In the genomic region with DNA sequence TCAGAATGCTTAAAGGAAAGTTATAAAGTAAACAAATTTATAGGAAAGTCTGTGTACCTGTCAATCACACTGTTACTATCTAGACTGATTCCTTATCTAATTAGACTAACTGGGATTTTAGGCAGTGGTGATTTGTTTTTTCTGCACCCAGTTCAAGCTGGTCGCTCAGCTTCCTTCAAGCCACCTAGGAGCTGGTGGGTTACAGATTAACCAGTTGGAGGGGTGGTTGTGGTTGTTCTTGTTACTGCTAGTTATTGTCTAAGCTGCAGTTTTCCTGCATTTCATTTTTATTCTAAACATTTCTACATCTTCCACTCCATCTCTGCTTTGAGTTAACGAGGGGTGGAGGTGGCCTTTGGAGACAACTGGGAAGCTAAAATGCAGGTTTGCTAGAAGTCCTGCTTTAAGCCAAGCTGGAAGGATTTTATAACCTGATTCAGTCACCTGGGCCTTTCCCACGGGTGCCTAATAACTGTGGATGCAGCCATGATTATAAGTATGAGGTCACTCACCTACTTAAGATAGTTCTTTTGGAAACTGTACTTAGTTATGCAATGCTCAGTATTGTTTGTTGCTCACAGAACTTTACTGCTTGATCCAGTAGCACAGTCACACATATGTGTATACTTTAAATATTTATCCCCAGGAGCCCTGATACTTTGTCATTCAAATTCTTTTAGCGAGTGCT, we compare ENCODE assay signal across 22 cellular contexts.
DNase-seq lines count a peak whose midpoint lies in the region; ATAC-seq, FAIRE-seq and TF ChIP-seq lines count a peak whose summit lies in the region.
"Had no signal": no experiment of that assay in that cellular context is flagged by ENCODE, and none has a peak within 500 bp of the region (broad histone marks: within the 10 kb centered on the region; RNA-seq: fewer than 3 reads in every experiment).

No MANE protein-coding gene starts in this region.

- POLR2A ChIA-PET in activated CD4-positive, alpha-beta T cell treated with anti-CD3 and anti-CD28 coated beads, Interleukin-2, amount 10 ng/mL, durations not matched to agents 7 days and 5 days (lab: Charles Lee): no interaction called here

- H3K4me1 Mint-ChIP-seq in progenitor cell of endocrine pancreas (ENCODE audit: low read depth): peaks cover 27% of the 10 kb centered on the region
- H3K4me1 Mint-ChIP-seq in activated CD4-positive, alpha-beta T cell treated with anti-CD3 and anti-CD28 coated beads, Interleukin-2, amount 10 ng/mL, durations not matched to agents 7 days and 5 days: no peaks in the 10 kb centered on the region
- H3K4me1 Mint-ChIP-seq: CD4-positive, CD25-positive, alpha-beta regulatory T cell had no signal

- DNase-seq in DMS53 (lab: John Stamatoyannopoulos, UW) (peak; percentile 53), DMS53 treated with DMSO at 0.1 percent for 48 hours (lab: John Stamatoyannopoulos, UW; ENCODE audit: unreplicated experiment) (no peak), RCC 7860 (ENCODE audit: low spot score) (no peak), kidney glomerular epithelial cell (lab: John Stamatoyannopoulos, UW) (peak; percentile 4), progenitor cell of endocrine pancreas (ENCODE audit: low spot score, unreplicated experiment) (no peak), NCI-H2081 treated with DMSO at 0.1 percent for 48 hours (lab: John Stamatoyannopoulos, UW) (no peak)
- no peak for DNase-seq in activated CD4-positive, alpha-beta T cell treated with anti-CD3 and anti-CD28 coated beads, Interleukin-2, amount 10 ng/mL, durations not matched to agents 7 days and 5 days
- DNase-seq: CD4-positive, CD25-positive, alpha-beta regulatory T cell; MG63; NCI-H1105 treated with DMSO at 0.1 percent for 48 hours; NCI-H146; NCI-H1930; NCI-H2171; NCI-H226; NCI-H510A; NCI-H69; SHP77 had no signal

- FAIRE-seq in RCC 7860 (lab: Jason Lieb, UNC): peak; percentile 71
- FAIRE-seq: D721Med, G401.6, GM12878, K562 had no signal

- H3K9me3 Mint-ChIP-seq in progenitor cell of endocrine pancreas (ENCODE audit: low read depth): peaks cover 8% of the 10 kb centered on the region
- H3K9me3 Mint-ChIP-seq in activated CD4-positive, alpha-beta T cell treated with anti-CD3 and anti-CD28 coated beads, Interleukin-2, amount 10 ng/mL, durations not matched to agents 7 days and 5 days: no peaks in the 10 kb centered on the region

- peak overlapping the region; percentile 81 for H3K27ac Mint-ChIP-seq in progenitor cell of endocrine pancreas
- no peak overlapping the region for H3K27ac Mint-ChIP-seq in activated CD4-positive, alpha-beta T cell treated with anti-CD3 and anti-CD28 coated beads, Interleukin-2, amount 10 ng/mL, durations not matched to agents 7 days and 5 days
- H3K27ac Mint-ChIP-seq: CD4-positive, CD25-positive, alpha-beta regulatory T cell had no signal

- peaks cover 26% of the 10 kb centered on the region for H3K36me3 Mint-ChIP-seq in progenitor cell of endocrine pancreas (ENCODE audit: insufficient read depth)
- no peaks in the 10 kb centered on the region for H3K36me3 Mint-ChIP-seq in activated CD4-positive, alpha-beta T cell treated with anti-CD3 and anti-CD28 coated beads, Interleukin-2, amount 10 ng/mL, durations not matched to agents 7 days and 5 days (ENCODE audit: low read depth)
- H3K36me3 Mint-ChIP-seq: CD4-positive, CD25-positive, alpha-beta regulatory T cell had no signal

- no peaks in the 10 kb centered on the region for H3K27me3 Mint-ChIP-seq in progenitor cell of endocrine pancreas
- no peaks in the 10 kb centered on the region for H3K27me3 Mint-ChIP-seq in activated CD4-positive, alpha-beta T cell treated with anti-CD3 and anti-CD28 coated beads, Interleukin-2, amount 10 ng/mL, durations not matched to agents 7 days and 5 days

- ATAC-seq in GM21529 (IDR thresholded peaks at IDR 0.05; ENCODE audit: unreplicated experiment): no peak
- ATAC-seq: GM12878, K562 had no signal

- H3K4me3 Mint-ChIP-seq in progenitor cell of endocrine pancreas (ENCODE audit: low read depth): no peak overlapping the region
- H3K4me3 Mint-ChIP-seq in activated CD4-positive, alpha-beta T cell treated with anti-CD3 and anti-CD28 coated beads, Interleukin-2, amount 10 ng/mL, durations not matched to agents 7 days and 5 days: no peak overlapping the region
- H3K4me3 Mint-ChIP-seq: CD4-positive, CD25-positive, alpha-beta regulatory T cell had no signal

- CTCF ChIA-PET in activated CD4-positive, alpha-beta T cell treated with anti-CD3 and anti-CD28 coated beads, Interleukin-2, amount 10 ng/mL, durations not matched to agents 7 days and 5 days (lab: Charles Lee): no interaction called here

- TF ChIP-seq CTCF in progenitor cell of endocrine pancreas (IDR thresholded peaks at IDR 0.05; ENCODE audit: unreplicated experiment): no peak

Comparison
In these comparisons a context has a peak if more than half of its experiments do, and no peak if none do; other contexts are left out.
1. DNase-seq: peak in DMS53 (single experiment) and kidney glomerular epithelial cell (single experiment); none in DMS53 treated with DMSO at 0.1 percent for 48 hours (single experiment), RCC 7860 (single experiment), progenitor cell of endocrine pancreas (single experiment), NCI-H2081 treated with DMSO at 0.1 percent for 48 hours (single experiment) and activated CD4-positive, alpha-beta T cell treated with anti-CD3 and anti-CD28 coated beads, Interleukin-2, amount 10 ng/mL, durations not matched to agents 7 days and 5 days (single experiment).